Comparison of ENCODE assay signal across 8 cellular contexts in genomic region chr19:7629347-7630054, GRCh38. TPM values are rescaled to one million over a fixed set of nuclear protein-coding genes. Genes with fewer than 3 reads are reported as not detected.
DNase-seq lines count a peak whose midpoint lies in the region; ATAC-seq, FAIRE-seq and TF ChIP-seq lines count a peak whose summit lies in the region.

Gene PET100 (plus strand): TSS chr19:7629793. CDS start chr19:7629834, 41 bp downstream.
Gene XAB2 (minus strand): TSS chr19:7629545. CDS start chr19:7629527, 18 bp downstream.

- H3K27me3 Mint-ChIP-seq in activated CD4-positive, alpha-beta memory T cell treated with anti-CD3 and anti-CD28 coated beads for 36 hours: no peaks in the 10 kb centered on the region

- H3K79me2 ChIP-seq in HepG2 (ENCODE audit: insufficient read depth, low read length): peaks cover 38% of the 10 kb centered on the region

- POLR2A ChIA-PET in activated CD4-positive, alpha-beta memory T cell treated with anti-CD3 and anti-CD28 coated beads for 36 hours (lab: Charles Lee): interaction anchor here (0.5 to 1.4 kb wide), 8 partner anchors 8 to 314 kb away, joined by 3 to 10 read pairs (median 4); partner anchors contain the start of genes TIMM44 and TRAPPC5
- POLR2A ChIA-PET in HepG2 (lab: Yijun Ruan, JAX): interaction anchor here (0.6 to 2.2 kb wide), 7 partner anchors 23 to 1924 kb away, joined by 3 to 15 read pairs (median 3); partner anchors contain the start of genes CAMSAP3 and ZNF557

- TF ChIP-seq EP300 in HepG2 (IDR thresholded peaks at IDR 0.05; ENCODE audit: low read depth in 2 of 2, low read length in 2 of 2) (no peak), HepG2 (CRISPR knock-in tag; IDR thresholded peaks at IDR 0.05; ENCODE audit: borderline replicate concordance) (no peak)

- TF ChIP-seq CTCF in C4-2B (conservative IDR thresholded peaks at IDR 0.05) (no peak), HepG2 (CRISPR knock-in tag; IDR thresholded peaks at IDR 0.05) (no peak)

- ATAC-seq in GM19395 (IDR thresholded peaks at IDR 0.05; ENCODE audit: unreplicated experiment): peak; percentile 88
- ATAC-seq in HG03571 (IDR thresholded peaks at IDR 0.05; ENCODE audit: unreplicated experiment): peak; percentile 89
- ATAC-seq in HepG2: peak; percentile 92

- peak within 1 kb of the TSS; percentile 86 for H3K4me2 ChIP-seq in HepG2 (ENCODE audit: low read depth, low read length)

- BruUV-seq in HepG2 (replicated peaks; lab: Mats Ljungman, UMichigan): no TSS peak

- DNase-seq in NCI-H82 treated with DMSO at 0.1 percent for 48 hours (lab: John Stamatoyannopoulos, UW; ENCODE audit: unreplicated experiment) (peak; percentile 96), dermis microvascular lymphatic vessel endothelial cell (ENCODE audit: low read depth in 2 of 2) (peak; percentile 99), HepG2 (ENCODE audit: low spot score) (peak; percentile 98)
- peak; percentile 97 for DNase-seq in activated CD4-positive, alpha-beta memory T cell treated with anti-CD3 and anti-CD28 coated beads for 36 hours
- peak; percentile 88 for DNase-seq in stimulated activated CD4-positive, alpha-beta T cell treated with anti-CD3 and anti-CD28 coated beads, Interleukin-4, amount 100 ng/mL, for 1 hour

- H3K27ac ChIP-seq in C4-2B (peak within 1 kb of the TSS; percentile 75), HepG2 (ENCODE audit: extremely low read length, insufficient read depth, low read length) (peak within 1 kb of the TSS; percentile 71)

- H3K27ac Mint-ChIP-seq in activated CD4-positive, alpha-beta memory T cell treated with anti-CD3 and anti-CD28 coated beads for 36 hours: peak within 1 kb of the TSS; percentile 93

- peak within 1 kb of the TSS; percentile 92 for H3K9ac ChIP-seq in HepG2 (ENCODE audit: insufficient read depth, low read depth, low read length)

- FAIRE-seq in HepG2 (lab: Jason Lieb, UNC): peak; percentile 98

- H3K4me3 ChIP-seq in HepG2 (replicated peaks in 1 of 3; ENCODE audit: insufficient read depth in 1 of 3, low read depth in 2 of 3, low read length in 3 of 3): peak within 1 kb of the TSS; percentile 94 to 98 (median 97)

- in situ Hi-C loops in HepG2 (cut with HindIII; ENCODE audit: extremely low pct_ligation_motif_present, low pct_unique_long_range_greater_than_20kb): no loop called here

- no peaks in the 10 kb centered on the region for H3K9me3 Mint-ChIP-seq in activated CD4-positive, alpha-beta memory T cell treated with anti-CD3 and anti-CD28 coated beads for 36 hours

- no peaks in the 10 kb centered on the region for H3K9me3 ChIP-seq in HepG2 (ENCODE audit: low read length)

- CTCF ChIA-PET in activated CD4-positive, alpha-beta memory T cell treated with anti-CD3 and anti-CD28 coated beads for 36 hours (lab: Charles Lee): interaction anchor here (0.6 to 2.7 kb wide), 5 partner anchors 23 to 821 kb away, joined by 3 to 17 read pairs (median 3); partner anchors contain the start of gene TRAPPC5
- CTCF ChIA-PET in HepG2 (lab: Yijun Ruan, JAX; ENCODE audit: low intra/inter-chr PET ratio, low total read pairs): no interaction called here

- peak within 1 kb of the TSS; percentile 96 for H3K4me3 Mint-ChIP-seq in activated CD4-positive, alpha-beta memory T cell treated with anti-CD3 and anti-CD28 coated beads for 36 hours

- peaks cover 33% of the 10 kb centered on the region for H3K4me1 Mint-ChIP-seq in activated CD4-positive, alpha-beta memory T cell treated with anti-CD3 and anti-CD28 coated beads for 36 hours (ENCODE audit: low read depth)

- H3K36me3 ChIP-seq in HepG2 (replicated peaks in 1 of 2; ENCODE audit: control insufficient read depth in 1 of 2, insufficient read depth in 2 of 2, low read length in 2 of 2): peaks cover 9 to 24% of the 10 kb centered on the region in 2 experiments; a peak in 4 of 5 replicates

- peaks cover 22% of the 10 kb centered on the region for H3K4me1 ChIP-seq in HepG2 (ENCODE audit: insufficient read depth, low read length)

- no peaks in the 10 kb centered on the region; a peak in 1 of 5 replicates for H3K27me3 ChIP-seq in HepG2 (ENCODE audit: control insufficient read depth in 1 of 2, insufficient read depth in 2 of 2, low read length in 2 of 2)

- peak; percentile 69 to 71 for TF ChIP-seq POLR2A in HepG2 (IDR thresholded peaks at IDR 0.05; ENCODE audit: insufficient read depth in 1 of 2, low read depth in 2 of 2, low read length in 2 of 2)

- WGBS in HepG2 (ENCODE audit: low lambda C conversion rate): under 1% methylated on average over 25 of the region's 40 CpGs

- H4K20me1 ChIP-seq in HepG2 (ENCODE audit: insufficient read depth, low read length): no peaks in the 10 kb centered on the region

- peaks cover 12% of the 10 kb centered on the region for H3K36me3 Mint-ChIP-seq in activated CD4-positive, alpha-beta memory T cell treated with anti-CD3 and anti-CD28 coated beads for 36 hours

- no peak for TF ChIP-seq RAD21 in HepG2 (CRISPR knock-in tag; IDR thresholded peaks at IDR 0.05)

- intact Hi-C loops in activated CD4-positive, alpha-beta memory T cell treated with anti-CD3 and anti-CD28 coated beads for 36 hours (cut with micrococcal nuclease): loop anchor here (1.0 kb wide), 1 partner anchor 8 kb away; the partner anchor contains the start of gene STXBP2
- intact Hi-C loops in HepG2 (cut with micrococcal nuclease; ENCODE audit: unreplicated experiment): no loop called here

- no peak within 1 kb of the TSS for H2AFZ ChIP-seq in HepG2 (ENCODE audit: low read length)

TF ChIP-seq in HepG2, 621 proteins besides CTCF, POLR2A, EP300 and RAD21 (continues in another document):
- no peak for TF ChIP-seq ZNF567 (CRISPR knock-in tag; IDR thresholded peaks at IDR 0.05; ENCODE audit: borderline replicate concordance)
- TF ChIP-seq FOXC1 (CRISPR knock-in tag; IDR thresholded peaks at IDR 0.05; ENCODE audit: borderline replicate concordance): 0 out of 2 replicates have a peak, but pooled peaks have one; percentile 19
- no peak for TF ChIP-seq CCDC6 (CRISPR knock-in tag; IDR thresholded peaks at IDR 0.05)
- no peak for TF ChIP-seq JUNB (CRISPR knock-in tag; IDR thresholded peaks at IDR 0.05; ENCODE audit: borderline replicate concordance)
- TF ChIP-seq ESRRA (CRISPR knock-in tag; IDR thresholded peaks at IDR 0.05; ENCODE audit: low read depth): no peak
- no peak for TF ChIP-seq MAFG (CRISPR knock-in tag; IDR thresholded peaks at IDR 0.05)
- TF ChIP-seq CBX5 (CRISPR knock-in tag; IDR thresholded peaks at IDR 0.05; ENCODE audit: borderline replicate concordance): peak; percentile 26; the same call in 1 of the 2 replicates

RNA-seq across cellular contexts. Expression of gene PET100, which starts in this region (rescaled TPM):
- 100 to 1,000 TPM; 106 to 114 TPM for total RNA-seq in activated CD4-positive, alpha-beta memory T cell treated with anti-CD3 and anti-CD28 coated beads for 36 hours
- total RNA-seq in dermis microvascular lymphatic vessel endothelial cell: 17.7 and 28.5 TPM in 2 replicates
- total RNA-seq in HepG2 (2016; rRNA removed; fragmentation: Illumina TruSeq; extraction: Trizol): 59.9 and 66.5 TPM in 2 replicates
- 15.6 and 17.1 TPM in 2 replicates for total RNA-seq in HepG2 (2016; cell fraction: cytosol; rRNA removed; fragmentation: Illumina TruSeq; extraction: Trizol; ENCODE audit: low read depth)
- 64.7 and 78.4 TPM in 2 replicates for total RNA-seq in HepG2 (2016; cell fraction: insoluble cytoplasmic fraction; rRNA removed; fragmentation: Illumina TruSeq; extraction: Trizol)
- 22.2 and 23.9 TPM in 2 replicates for total RNA-seq in HepG2 (2016; cell fraction: membrane; rRNA removed; fragmentation: Illumina TruSeq; extraction: Trizol)
- total RNA-seq in HepG2 (2016; cell fraction: nucleus; rRNA removed; fragmentation: Illumina TruSeq; extraction: Trizol): 34.1 and 46.5 TPM in 2 replicates
- polyA plus RNA-seq in HepG2 (2011; rRNA removed): 20.0 and 22.3 TPM in 2 replicates
- 13.6 and 14.9 TPM in 2 replicates for polyA plus RNA-seq in HepG2 (2011; cell fraction: cytosol; rRNA removed)
- polyA plus RNA-seq in HepG2 (2011; cell fraction: nucleus; rRNA removed): 14.3 and 19.0 TPM in 2 replicates
- 25.5 and 50.4 TPM in 2 replicates for polyA plus RNA-seq in HepG2 (2012)
- 17.9 and 18.0 TPM in 2 replicates for polyA plus RNA-seq in HepG2 (2016; cell fraction: cytosol; fragmentation: Illumina TruSeq; extraction: Trizol; ENCODE audit: low read depth)
- 36.9 and 42.2 TPM in 2 replicates for polyA plus RNA-seq in HepG2 (2016; cell fraction: insoluble cytoplasmic fraction; fragmentation: Illumina TruSeq; extraction: Trizol; ENCODE audit: low read depth)
- 18.3 and 20.0 TPM in 2 replicates for polyA plus RNA-seq in HepG2 (2016; cell fraction: membrane; fragmentation: Illumina TruSeq; extraction: Trizol; ENCODE audit: low read depth)
- 64.3 and 70.9 TPM in 2 replicates for polyA plus RNA-seq in HepG2 (2016; cell fraction: nucleus; fragmentation: Illumina TruSeq; extraction: Trizol; ENCODE audit: insufficient read depth, low read depth)
- 1.4 and 7.8 TPM in 2 replicates for polyA minus RNA-seq in HepG2 (2011; rRNA and poly(A)+ RNA removed; ENCODE audit: low replicate concordance)
- polyA minus RNA-seq in HepG2 (2011; cell fraction: cytosol; rRNA and poly(A)+ RNA removed): 6.4 and 10.4 TPM in 2 replicates
- polyA minus RNA-seq in HepG2 (2011; cell fraction: nucleus; rRNA and poly(A)+ RNA removed): 7.2 and 8.7 TPM in 2 replicates

RNA-seq across cellular contexts. Expression of gene XAB2, which starts in this region (rescaled TPM):
- 10 to 100 TPM; 50.0 to 52.4 TPM for total RNA-seq in activated CD4-positive, alpha-beta memory T cell treated with anti-CD3 and anti-CD28 coated beads for 36 hours
- total RNA-seq in dermis microvascular lymphatic vessel endothelial cell (19.4 and 26.0 TPM in 2 replicates), HepG2 (2016; rRNA removed; fragmentation: Illumina TruSeq; extraction: Trizol) (6.2 and 8.6 TPM in 2 replicates)
- total RNA-seq in HepG2 (2016; cell fraction: cytosol; rRNA removed; fragmentation: Illumina TruSeq; extraction: Trizol; ENCODE audit: low read depth): 1.9 and 2.7 TPM in 2 replicates
- total RNA-seq in HepG2 (2016; cell fraction: insoluble cytoplasmic fraction; rRNA removed; fragmentation: Illumina TruSeq; extraction: Trizol): 6.6 and 7.3 TPM in 2 replicates
- 3.2 and 4.4 TPM in 2 replicates for total RNA-seq in HepG2 (2016; cell fraction: membrane; rRNA removed; fragmentation: Illumina TruSeq; extraction: Trizol)
- 11.7 and 15.3 TPM in 2 replicates for total RNA-seq in HepG2 (2016; cell fraction: nucleus; rRNA removed; fragmentation: Illumina TruSeq; extraction: Trizol)
- polyA plus RNA-seq in HepG2 (2011; rRNA removed): 23.9 and 28.4 TPM in 2 replicates
- polyA plus RNA-seq in HepG2 (2011; cell fraction: cytosol; rRNA removed): 14.1 and 24.2 TPM in 2 replicates
- polyA plus RNA-seq in HepG2 (2011; cell fraction: nucleus; rRNA removed): 95.9 and 136 TPM in 2 replicates
- 19.0 and 22.6 TPM in 2 replicates for polyA plus RNA-seq in HepG2 (2012)
- polyA plus RNA-seq in HepG2 (2016; cell fraction: cytosol; fragmentation: Illumina TruSeq; extraction: Trizol; ENCODE audit: low read depth): 3.4 and 3.5 TPM in 2 replicates
- polyA plus RNA-seq in HepG2 (2016; cell fraction: insoluble cytoplasmic fraction; fragmentation: Illumina TruSeq; extraction: Trizol; ENCODE audit: low read depth): 11.7 and 15.6 TPM in 2 replicates
- polyA plus RNA-seq in HepG2 (2016; cell fraction: membrane; fragmentation: Illumina TruSeq; extraction: Trizol; ENCODE audit: low read depth): 4.0 and 5.4 TPM in 2 replicates
- polyA plus RNA-seq in HepG2 (2016; cell fraction: nucleus; fragmentation: Illumina TruSeq; extraction: Trizol; ENCODE audit: insufficient read depth, low read depth): 38.3 and 40.6 TPM in 2 replicates
- 70.9 and 81.0 TPM in 2 replicates for polyA minus RNA-seq in HepG2 (2011; rRNA and poly(A)+ RNA removed; ENCODE audit: low replicate concordance)
- polyA minus RNA-seq in HepG2 (2011; cell fraction: cytosol; rRNA and poly(A)+ RNA removed): 29.0 and 31.0 TPM in 2 replicates
- polyA minus RNA-seq in HepG2 (2011; cell fraction: nucleus; rRNA and poly(A)+ RNA removed): 19.8 and 20.6 TPM in 2 replicates

Comparison
In these comparisons a context has a peak if more than half of its experiments do, and no peak if none do; other contexts are left out.
1. Peak in every context shown above with its lines: DNase-seq, ATAC-seq, H3K4me3 ChIP-seq and H3K27ac ChIP-seq.